11 cellular contexts compared by ENCODE assay signal in the genomic region with DNA sequence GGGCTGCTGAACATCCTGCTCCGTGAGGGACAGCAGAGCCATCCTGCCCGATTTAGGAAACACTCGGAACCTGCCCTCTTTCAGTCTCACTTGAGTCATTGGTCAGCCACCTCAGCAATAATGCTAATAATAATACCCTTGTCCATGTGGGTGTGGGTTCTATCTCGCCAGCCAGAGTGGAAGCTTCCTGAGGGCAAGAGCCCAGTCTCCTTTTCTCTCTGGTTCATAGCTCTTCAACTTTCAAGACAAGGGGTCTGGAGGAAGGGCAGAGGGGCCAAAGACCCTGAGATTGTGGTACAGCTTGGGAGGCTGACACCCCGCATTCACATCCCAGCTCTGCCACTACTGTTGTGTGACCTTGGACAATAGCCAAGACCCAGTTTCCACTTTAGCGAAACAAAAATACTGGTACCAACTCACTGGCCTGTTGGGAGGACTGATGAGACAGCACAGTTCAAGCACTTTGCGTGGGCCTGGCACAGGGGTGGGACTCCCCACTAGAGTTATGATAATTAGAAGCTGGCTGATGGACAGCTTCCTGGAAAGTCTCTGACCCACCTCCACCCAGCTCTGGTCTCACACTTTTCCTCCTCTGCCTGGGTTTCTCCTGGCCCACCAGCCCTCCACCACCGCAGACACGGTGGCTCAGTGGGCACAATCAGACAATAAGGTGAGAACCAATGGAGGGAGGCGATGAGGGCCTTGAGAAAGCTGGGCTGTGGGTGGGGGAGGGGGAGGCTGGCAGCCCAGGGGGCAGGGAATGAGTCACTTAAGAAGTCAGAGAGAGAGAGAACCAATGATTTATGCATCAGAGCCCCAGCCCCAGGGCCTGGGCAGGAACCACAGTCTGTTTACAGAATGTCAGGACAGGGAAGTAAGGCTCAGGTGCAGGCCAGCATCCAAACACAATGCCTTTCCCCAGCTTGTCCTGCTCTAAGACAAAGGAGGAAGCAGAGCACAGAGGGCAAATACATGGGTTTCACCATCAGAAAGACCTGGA. TPM values are rescaled to one million over a fixed set of nuclear protein-coding genes. Genes with fewer than 3 reads are reported as not detected.
DNase-seq lines count a peak whose midpoint lies in the region; ATAC-seq, FAIRE-seq and TF ChIP-seq lines count a peak whose summit lies in the region.
"Had no signal": no experiment of that assay in that cellular context is flagged by ENCODE, and none has a peak within 500 bp of the region (broad histone marks: within the 10 kb centered on the region; RNA-seq: fewer than 3 reads in every experiment).

No MANE protein-coding gene starts in this region.

- H3K4me1 ChIP-seq in HCT116 (ENCODE audit: control insufficient read depth in 1 of 2, insufficient read depth in 2 of 2, low read length in 2 of 2) = peaks cover 0 to 10% of the 10 kb centered on the region in 2 experiments; a peak in 2 of 4 replicates
- no peaks in the 10 kb centered on the region for H3K4me1 ChIP-seq in prostate gland (replicated peaks)

- no peak overlapping the region for H3K27ac ChIP-seq in HCT116 (ENCODE audit: low read depth, low read length)
- H3K27ac ChIP-seq in prostate gland = peak overlapping the region; percentile 40 to 72
- H3K27ac ChIP-seq: HL-60 had no signal

- H3K9me2 ChIP-seq in HCT116 (ENCODE audit: insufficient read depth) = no peaks in the 10 kb centered on the region

- no peak overlapping the region for H3K9ac ChIP-seq in HCT116 (ENCODE audit: low read length)

- RAD21 ChIA-PET in HCT116 (lab: Charles Lee; ENCODE audit: low non-redundant PET in 1 of 2, low total read pairs in 2 of 2, uncharacterized antibody in 2 of 2, unreplicated experiment in 2 of 2) = no interaction called here

- H3K9me3 ChIP-seq in HCT116 (ENCODE audit: control insufficient read depth in 1 of 2, insufficient read depth in 1 of 2, low read depth in 1 of 2, low read length in 2 of 2) (no peaks in the 10 kb centered on the region), prostate gland (no peaks in the 10 kb centered on the region)

- H4K20me1 ChIP-seq in HCT116 (ENCODE audit: insufficient read depth) = no peaks in the 10 kb centered on the region

- DNase-seq in HCT116 (ENCODE audit: low read depth, low spot score) (peak; percentile 7), RCC 7860 (ENCODE audit: low spot score) (peak; percentile 17), erythroblast (lab: John Stamatoyannopoulos, UW) (peak; percentile 38 to 43), prostate gland (ENCODE audit: low spot score) (peak; percentile 86), AML-193 (lab: John Stamatoyannopoulos, UW) (no peak), GM19238 (ENCODE audit: insufficient read length, low spot score) (no peak), activated gamma-delta T cell treated with Interleukin-2 at 50 U/mL for 16 hours (no peak)
- DNase-seq: activated naive CD8-positive, alpha-beta T cell treated with anti-CD3 and anti-CD28 coated beads, Interleukin-2, amount 50 U/mL, for 24 hours; glutamatergic neuron; NCI-H524 treated with DMSO at 0.1 percent for 48 hours had no signal

- ATAC-seq in HCT116 = no peak; the same call in 1 of the 2 replicates
- ATAC-seq: activated naive CD8-positive, alpha-beta T cell treated with anti-CD3 and anti-CD28 coated beads, Interleukin-2, amount 50 U/mL, for 24 hours had no signal

- TF ChIP-seq RAD21 in HCT116 (IDR thresholded peaks at IDR 0.05; ENCODE audit: low read depth) = no peak

- H2AFZ ChIP-seq in HCT116 (ENCODE audit: low read depth, low read length, poor library complexity, severe bottlenecking) = no peak overlapping the region

- H3K4me2 ChIP-seq in HCT116 (ENCODE audit: low read length) = peak overlapping the region; percentile 27; the same call in 1 of the 2 replicates

- no peak for TF ChIP-seq CTCF in HCT116 (IDR thresholded peaks at IDR 0.05 in 2 of 3, conservative IDR thresholded peaks at IDR 0.05 in 1 of 3; ENCODE audit: borderline replicate concordance in 1 of 3, insufficient read depth in 1 of 3, low read depth in 2 of 3, low read length in 2 of 3)
- TF ChIP-seq CTCF in prostate gland (IDR thresholded peaks at IDR 0.05) = no peak

- 73% methylated on average over 10 of the region's 10 CpGs for whole genome bisulfite sequencing in prostate gland

- CTCF ChIA-PET in HCT116 (lab: Charles Lee) = no interaction called here

- BruUV-seq in HCT116 (replicated peaks; lab: Mats Ljungman, UMichigan) = no TSS peak

- no peak overlapping the region for H3K4me3 ChIP-seq in HCT116 (replicated peaks in 1 of 2; ENCODE audit: low read depth in 1 of 2, low read length in 2 of 2)
- no peak overlapping the region for H3K4me3 ChIP-seq in prostate gland

- POLR2A ChIA-PET in HCT116 (lab: Charles Lee) = interaction anchor here (0.8 kb wide), 1 partner anchor 152 kb away, joined by 3 read pairs; no protein-coding TSS in a partner anchor

- FAIRE-seq in RCC 7860 (lab: Jason Lieb, UNC) = no peak

- H3K27me3 ChIP-seq in HCT116 (ENCODE audit: insufficient read depth, low read length) (peaks cover 5% of the 10 kb centered on the region; the same call in 1 of the 2 replicates), prostate gland (replicated peaks; ENCODE audit: insufficient read depth) (no peaks in the 10 kb centered on the region)

- no peak for TF ChIP-seq POLR2A in HCT116 (IDR thresholded peaks at IDR 0.05; ENCODE audit: borderline replicate concordance, extremely low read depth, insufficient read depth, insufficient read length)
- TF ChIP-seq POLR2A in erythroblast (IDR thresholded peaks at IDR 0.05; ENCODE audit: low read length) = no peak
- peak; percentile 18 for TF ChIP-seq POLR2A in prostate gland (IDR thresholded peaks at IDR 0.05)

- H3K36me3 ChIP-seq in HCT116 (ENCODE audit: control insufficient read depth in 1 of 2, insufficient read depth in 2 of 2, low read length in 2 of 2) (no peaks in the 10 kb centered on the region), prostate gland (no peaks in the 10 kb centered on the region)

- intact Hi-C loops in HCT116 (cut with micrococcal nuclease) (no loop called here), prostate gland (cut with DNase I) (no loop called here)

- no peaks in the 10 kb centered on the region for H3K79me2 ChIP-seq in HCT116 (ENCODE audit: insufficient read depth, low read length)

TF ChIP-seq in HCT116, 20 proteins besides CTCF, POLR2A, EP300 and RAD21:
- no peak for TF ChIP-seq EGR1 (IDR thresholded peaks at IDR 0.05; ENCODE audit: low read depth)

RNA-seq across cellular contexts. Expression of a gene that starts 9.6 kb away (rescaled TPM):
- not detected for total RNA-seq in HCT116 (2021; ENCODE audit: unreplicated experiment)
- not detected in 2 replicates for polyA plus RNA-seq in HCT116 (2012)
- 10 to 100 TPM in 1 of 2 donors, 1 to 10 TPM in 1; 2.8 to 12.0 TPM for total RNA-seq in prostate gland

RNA-seq across cellular contexts. Expression of a gene that starts 51.1 kb away (rescaled TPM):
- total RNA-seq in HCT116 (2021; ENCODE audit: unreplicated experiment) (5.7 TPM), prostate gland (1 to 10 TPM; 3.0 to 8.0 TPM)
- polyA plus RNA-seq in HCT116 (2012) = 2.0 and 3.4 TPM in 2 replicates

RNA-seq across cellular contexts. Expression of a gene that starts 56.5 kb away (rescaled TPM):
- total RNA-seq in HCT116 (2021; ENCODE audit: unreplicated experiment) (not detected), prostate gland (1 to 10 TPM in 1 of 2 donors, not detected in 1; 2.7 TPM)
- not detected in 2 replicates for polyA plus RNA-seq in HCT116 (2012)

Comparison
In these comparisons a context has a peak if more than half of its experiments do, and no peak if none do; other contexts are left out.
1. DNase-seq: peak in HCT116 (single experiment), RCC 7860 (single experiment), erythroblast (2 of 2) and prostate gland (single experiment); none in AML-193 (0 of 2), GM19238 (single experiment) and activated gamma-delta T cell treated with Interleukin-2 at 50 U/mL for 16 hours (single experiment).